In the genomic region with DNA sequence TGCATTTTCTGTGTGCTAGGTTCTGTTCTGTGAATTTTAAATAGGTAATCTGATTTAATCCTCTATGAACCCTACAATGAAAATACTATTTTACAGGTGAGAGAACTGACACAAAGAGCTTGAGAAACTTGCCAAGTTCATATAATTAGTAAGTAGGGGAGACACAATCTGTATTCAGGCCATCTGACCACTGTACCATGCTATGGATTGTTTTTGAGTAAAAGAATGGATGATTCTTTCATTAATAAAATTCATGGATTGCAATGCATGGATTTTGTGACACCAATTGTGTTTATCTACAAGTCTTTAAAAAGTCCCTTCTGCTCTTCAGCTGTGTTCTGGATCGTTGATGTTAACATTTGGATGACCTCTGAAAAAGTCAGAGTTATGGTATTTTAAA, we compare ENCODE assay signal across 14 cellular contexts.
"Had no signal": no experiment of that assay in that cellular context is flagged by ENCODE, and none has a peak within 500 bp of the region (broad histone marks: within the 10 kb centered on the region; RNA-seq: fewer than 3 reads in every experiment).

No MANE protein-coding gene starts in this region.

- ATAC-seq: left colon, natural killer cell had no signal

- H3K36me3 Mint-ChIP-seq: natural killer cell had no signal

- H3K4me3 Mint-ChIP-seq: activated CD4-positive, alpha-beta memory T cell treated with anti-CD3 and anti-CD28 coated beads for 36 hours; natural killer cell had no signal

- H3K27ac Mint-ChIP-seq: activated CD4-positive, alpha-beta memory T cell treated with anti-CD3 and anti-CD28 coated beads for 36 hours; natural killer cell; progenitor cell of endocrine pancreas had no signal

- DNase-seq: activated CD4-positive, alpha-beta memory T cell treated with anti-CD3 and anti-CD28 coated beads for 36 hours; activated CD4-positive, alpha-beta T cell treated with anti-CD3 and anti-CD28 coated beads for 1 hour; activated gamma-delta T cell treated with Interleukin-2 at 50 U/mL for 16 hours; activated T-cell treated with anti-CD3 and anti-CD28 coated beads, Interleukin-2, amount 50 U/mL, for 48 hours; dermis blood vessel endothelial cell; foreskin melanocyte; natural killer cell; stimulated activated CD4-positive, alpha-beta T cell treated with anti-CD3 and anti-CD28 coated beads, Interleukin-15, amount 100 ng/mL, for 24 hours; stimulated activated CD4-positive, alpha-beta T cell treated with anti-CD3 and anti-CD28 coated beads, Interleukin-4, amount 100 ng/mL, for 1 hour; stimulated activated naive CD4-positive, alpha-beta T cell treated with Interleukin-2 at 50 U/mL for 16 hours; T-helper 1 cell; trophoblast cell had no signal
